In the genomic region with DNA sequence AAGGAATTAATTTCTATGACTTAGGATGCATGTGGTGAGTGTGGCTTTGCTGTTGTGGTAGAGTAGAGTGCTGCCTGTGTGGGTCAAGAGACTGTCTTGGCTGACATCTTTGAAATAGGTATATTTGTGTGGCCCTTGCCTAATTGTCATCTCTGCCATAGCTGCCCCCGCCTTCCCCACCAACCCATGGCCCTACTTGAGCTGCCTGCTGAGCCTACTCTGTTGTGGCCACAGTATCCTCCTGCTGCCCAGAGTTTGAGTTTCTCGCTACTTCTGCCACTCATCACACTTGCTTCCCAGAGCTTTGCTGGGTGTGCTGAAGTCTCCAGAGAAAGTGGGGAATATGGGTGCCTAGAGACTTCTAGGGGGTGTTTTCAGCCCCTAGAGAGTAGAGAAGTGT, we compare ENCODE assay signal across 14 cellular contexts. TPM values are rescaled to one million over a fixed set of nuclear protein-coding genes. Genes with fewer than 3 reads are reported as not detected.
DNase-seq lines count a peak whose midpoint lies in the region; ATAC-seq and TF ChIP-seq lines count a peak whose summit lies in the region.
"Had no signal": no experiment of that assay in that cellular context is flagged by ENCODE, and none has a peak within 500 bp of the region (broad histone marks: within the 10 kb centered on the region; RNA-seq: fewer than 3 reads in every experiment).

No MANE protein-coding gene starts in this region.

- intact Hi-C loops in naive thymus-derived CD4-positive, alpha-beta T cell (cut with micrococcal nuclease): loop anchor here in 1 of 2 donors (5.0 kb wide), 1 partner anchor 98 kb away; no protein-coding TSS in a partner anchor

- DNase-seq in activated naive CD4-positive, alpha-beta T cell treated with anti-CD3 and anti-CD28 coated beads, Interleukin-2, amount 10 ng/mL, durations not matched to agents 7 days and 5 days: no peak
- DNase-seq in activated naive CD4-positive, alpha-beta T cell (lab: John Stamatoyannopoulos, UW): no peak
- DNase-seq in activated naive CD8-positive, alpha-beta T cell treated with anti-CD3 and anti-CD28 coated beads, Interleukin-2, amount 10 ng/mL, durations not matched to agents 7 days and 5 days: peak; percentile 26
- DNase-seq in naive thymus-derived CD4-positive, alpha-beta T cell: no peak
- DNase-seq in upper lobe of left lung (no peak), NCI-H1417 treated with DMSO at 0.1 percent for 48 hours (lab: John Stamatoyannopoulos, UW) (no peak), SHP77 (lab: John Stamatoyannopoulos, UW) (no peak)
- DNase-seq: colonic mucosa, islet precursor cell, naive B cell, NCI-H1105 treated with DMSO at 0.1 percent for 48 hours, NCI-H524 had no signal

- no peak for ATAC-seq in activated naive CD8-positive, alpha-beta T cell treated with anti-CD3 and anti-CD28 coated beads, Interleukin-2, amount 10 ng/mL, durations not matched to agents 7 days and 5 days (ENCODE audit: low read depth)
- no peak for ATAC-seq in naive thymus-derived CD4-positive, alpha-beta T cell
- ATAC-seq in upper lobe of left lung (ENCODE audit: low FRiP score in 2 of 2) (no peak), HG03095 (IDR thresholded peaks at IDR 0.05; ENCODE audit: unreplicated experiment) (no peak)
- ATAC-seq: HepG2 had no signal

- H3K4me3 ChIP-seq in naive thymus-derived CD4-positive, alpha-beta T cell (ENCODE audit: low read length): peak overlapping the region; percentile 6
- H3K4me3 ChIP-seq in upper lobe of left lung: no peak overlapping the region
- H3K4me3 ChIP-seq: colonic mucosa had no signal

- peaks cover 100% of the 10 kb centered on the region for H3K4me1 Mint-ChIP-seq in activated naive CD4-positive, alpha-beta T cell treated with anti-CD3 and anti-CD28 coated beads, Interleukin-2, amount 10 ng/mL, durations not matched to agents 7 days and 5 days
- peaks cover 91% of the 10 kb centered on the region for H3K4me1 Mint-ChIP-seq in activated naive CD8-positive, alpha-beta T cell treated with anti-CD3 and anti-CD28 coated beads, Interleukin-2, amount 10 ng/mL, durations not matched to agents 7 days and 5 days
- peaks cover 84 to 100% (median 96%) of the 10 kb centered on the region in 7 donors for H3K4me1 Mint-ChIP-seq in naive thymus-derived CD4-positive, alpha-beta T cell

- H3K9me3 Mint-ChIP-seq in activated naive CD4-positive, alpha-beta T cell treated with anti-CD3 and anti-CD28 coated beads, Interleukin-2, amount 10 ng/mL, durations not matched to agents 7 days and 5 days: no peaks in the 10 kb centered on the region
- H3K9me3 Mint-ChIP-seq in activated naive CD8-positive, alpha-beta T cell treated with anti-CD3 and anti-CD28 coated beads, Interleukin-2, amount 10 ng/mL, durations not matched to agents 7 days and 5 days: no peaks in the 10 kb centered on the region
- H3K9me3 Mint-ChIP-seq in naive thymus-derived CD4-positive, alpha-beta T cell: no peaks in the 10 kb centered on the region
- H3K9me3 Mint-ChIP-seq: naive B cell had no signal

- no peaks in the 10 kb centered on the region for H3K9me3 ChIP-seq in naive thymus-derived CD4-positive, alpha-beta T cell (ENCODE audit: control insufficient read depth in 2 of 3, low read length in 3 of 3)
- no peaks in the 10 kb centered on the region for H3K9me3 ChIP-seq in upper lobe of left lung
- H3K9me3 ChIP-seq: colonic mucosa had no signal

- H3K27ac Mint-ChIP-seq in activated naive CD4-positive, alpha-beta T cell treated with anti-CD3 and anti-CD28 coated beads, Interleukin-2, amount 10 ng/mL, durations not matched to agents 7 days and 5 days: peak overlapping the region; percentile 68
- peak overlapping the region; percentile 91 for H3K27ac Mint-ChIP-seq in activated naive CD8-positive, alpha-beta T cell treated with anti-CD3 and anti-CD28 coated beads, Interleukin-2, amount 10 ng/mL, durations not matched to agents 7 days and 5 days
- peak overlapping the region; percentile 74 to 100 (median 94) for H3K27ac Mint-ChIP-seq in naive thymus-derived CD4-positive, alpha-beta T cell

- TF ChIP-seq CTCF in upper lobe of left lung (IDR thresholded peaks at IDR 0.05): no peak

- H3K27me3 ChIP-seq in naive thymus-derived CD4-positive, alpha-beta T cell (ENCODE audit: control insufficient read depth in 2 of 2, insufficient read depth in 2 of 2, low read length in 2 of 2): no peaks in the 10 kb centered on the region
- no peaks in the 10 kb centered on the region for H3K27me3 ChIP-seq in upper lobe of left lung
- H3K27me3 ChIP-seq: colonic mucosa had no signal

- CTCF ChIA-PET in activated naive CD4-positive, alpha-beta T cell treated with anti-CD3 and anti-CD28 coated beads, Interleukin-2, amount 10 ng/mL, durations not matched to agents 7 days and 5 days (lab: Charles Lee): interaction anchor here (0.9 to 1.6 kb wide), 2 partner anchors 11 kb away, joined by 3 to 10 read pairs; no protein-coding TSS in a partner anchor
- CTCF ChIA-PET in naive thymus-derived CD4-positive, alpha-beta T cell (lab: Charles Lee): interaction anchor here (0.6 to 14.7 kb wide), 3 partner anchors 10 to 185 kb away, joined by 3 to 236 read pairs (median 4); no protein-coding TSS in a partner anchor

- H3K36me3 ChIP-seq in naive thymus-derived CD4-positive, alpha-beta T cell (ENCODE audit: control insufficient read depth in 2 of 3, insufficient read depth in 3 of 3, low read length in 3 of 3): no peaks in the 10 kb centered on the region
- no peaks in the 10 kb centered on the region for H3K36me3 ChIP-seq in upper lobe of left lung
- H3K36me3 ChIP-seq: colonic mucosa had no signal

- H3K27ac ChIP-seq in naive thymus-derived CD4-positive, alpha-beta T cell (ENCODE audit: low read depth, low read length): peak overlapping the region; percentile 91
- peak overlapping the region; percentile 67 to 98 (median 87) for H3K27ac ChIP-seq in upper lobe of left lung
- H3K27ac ChIP-seq: colonic mucosa had no signal

- no peaks in the 10 kb centered on the region for H3K27me3 Mint-ChIP-seq in activated naive CD4-positive, alpha-beta T cell treated with anti-CD3 and anti-CD28 coated beads, Interleukin-2, amount 10 ng/mL, durations not matched to agents 7 days and 5 days
- no peaks in the 10 kb centered on the region for H3K27me3 Mint-ChIP-seq in activated naive CD8-positive, alpha-beta T cell treated with anti-CD3 and anti-CD28 coated beads, Interleukin-2, amount 10 ng/mL, durations not matched to agents 7 days and 5 days
- no peaks in the 10 kb centered on the region for H3K27me3 Mint-ChIP-seq in naive thymus-derived CD4-positive, alpha-beta T cell

- H3K4me3 Mint-ChIP-seq in activated naive CD4-positive, alpha-beta T cell treated with anti-CD3 and anti-CD28 coated beads, Interleukin-2, amount 10 ng/mL, durations not matched to agents 7 days and 5 days: no peak overlapping the region
- H3K4me3 Mint-ChIP-seq in activated naive CD8-positive, alpha-beta T cell treated with anti-CD3 and anti-CD28 coated beads, Interleukin-2, amount 10 ng/mL, durations not matched to agents 7 days and 5 days: peak overlapping the region; percentile 85
- H3K4me3 Mint-ChIP-seq in naive thymus-derived CD4-positive, alpha-beta T cell: peak overlapping the region; percentile 26 to 98 (median 90)

- WGBS in upper lobe of left lung, 2 donors: 93 to 100% methylated on average over 2 of the region's 2 CpGs

- POLR2A ChIA-PET in activated naive CD8-positive, alpha-beta T cell treated with anti-CD3 and anti-CD28 coated beads, Interleukin-2, amount 10 ng/mL, durations not matched to agents 7 days and 5 days (lab: Charles Lee): interaction anchor here (1.5 to 17.2 kb wide), 2 partner anchors 9 to 11 kb away, joined by 4 to 505 read pairs; a partner anchor contains a TSS
- POLR2A ChIA-PET in naive thymus-derived CD4-positive, alpha-beta T cell (lab: Charles Lee): interaction anchor here (2.2 to 30.3 kb wide), 3 partner anchors 5 to 78 kb away, joined by 6 to 604 read pairs (median 604); a partner anchor contains a TSS

- TF ChIP-seq EP300 in upper lobe of left lung (IDR thresholded peaks at IDR 0.05): no peak

- H3K36me3 Mint-ChIP-seq in activated naive CD4-positive, alpha-beta T cell treated with anti-CD3 and anti-CD28 coated beads, Interleukin-2, amount 10 ng/mL, durations not matched to agents 7 days and 5 days: peaks cover 71% of the 10 kb centered on the region
- H3K36me3 Mint-ChIP-seq in activated naive CD8-positive, alpha-beta T cell treated with anti-CD3 and anti-CD28 coated beads, Interleukin-2, amount 10 ng/mL, durations not matched to agents 7 days and 5 days: peaks cover 31% of the 10 kb centered on the region
- H3K36me3 Mint-ChIP-seq in naive thymus-derived CD4-positive, alpha-beta T cell: peaks cover 5 to 61% (median 19%) of the 10 kb centered on the region in 5 donors

- peaks cover 99 to 100% of the 10 kb centered on the region in 2 donors for H3K4me1 ChIP-seq in naive thymus-derived CD4-positive, alpha-beta T cell (ENCODE audit: control insufficient read depth in 2 of 2, insufficient read depth in 2 of 2, low read length in 2 of 2)
- peaks cover 97 to 100% (median 98%) of the 10 kb centered on the region in 4 donors for H3K4me1 ChIP-seq in upper lobe of left lung

- no peak for TF ChIP-seq POLR2A in upper lobe of left lung (IDR thresholded peaks at IDR 0.05)

RNA-seq across cellular contexts. Expression of a gene that starts 8.0 kb away (rescaled TPM):
- 100 to 1,000 TPM; 419 to 425 TPM for total RNA-seq in activated naive CD8-positive, alpha-beta T cell treated with anti-CD3 and anti-CD28 coated beads, Interleukin-2, amount 10 ng/mL, durations not matched to agents 7 days and 5 days
- total RNA-seq in naive thymus-derived CD4-positive, alpha-beta T cell: 100 to 1,000 TPM; 343 to 559 (median 418) TPM
- 100 to 1,000 TPM in 1 of 2 donors, 10 to 100 TPM in 1; 36.9 to 105 TPM for polyA plus RNA-seq in naive thymus-derived CD4-positive, alpha-beta T cell
- total RNA-seq in upper lobe of left lung: 100 to 1,000 TPM in 3 of 6 donors, 10 to 100 TPM in 3; 69.8 to 383 (median 99.5) TPM
